ENCODE assay signal across 8 cellular contexts in the genomic region with DNA sequence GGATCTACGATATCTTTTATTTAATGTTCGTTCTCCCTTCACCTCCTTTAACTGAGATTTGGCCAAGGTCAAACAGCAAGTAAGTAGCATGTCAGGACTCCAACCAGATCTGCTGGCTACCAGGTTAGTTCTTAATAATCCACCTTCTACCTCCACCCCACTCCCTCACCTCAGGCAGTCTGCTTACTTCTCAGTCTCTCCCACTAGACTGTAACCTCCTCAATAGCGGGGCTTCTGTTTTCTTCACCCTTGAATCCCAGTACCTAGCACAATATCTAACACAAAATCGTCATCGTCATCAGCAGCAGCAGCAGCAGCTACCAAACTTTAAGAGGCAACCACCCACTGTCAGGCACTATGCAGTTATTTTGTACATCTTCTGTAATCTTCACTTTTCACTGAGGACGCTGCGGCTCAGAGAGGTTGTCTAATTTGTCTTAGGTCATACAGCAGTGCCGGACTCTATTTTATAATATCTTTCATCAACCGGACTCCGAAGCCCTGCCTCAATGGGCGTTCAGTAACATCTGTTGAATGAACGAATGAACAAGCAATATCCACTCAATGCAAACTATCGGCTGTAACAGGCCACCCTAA. TPM values are rescaled to one million over a fixed set of nuclear protein-coding genes. Genes with fewer than 3 reads are reported as not detected.
DNase-seq lines count a peak whose midpoint lies in the region; ATAC-seq and TF ChIP-seq lines count a peak whose summit lies in the region.

No MANE protein-coding gene starts in this region.

- intact Hi-C loops in activated B cell treated with CpG ODN at 0.5 μM for 24 hours (cut with micrococcal nuclease) = no loop called here

- H3K9me3 Mint-ChIP-seq in activated B cell treated with CpG ODN at 0.5 μM for 24 hours = peaks cover 4% of the 10 kb centered on the region
- no peaks in the 10 kb centered on the region for H3K9me3 Mint-ChIP-seq in stimulated activated memory B cell treated with anti-CD40 and anti-IgM and Interleukin-4, amounts not matched to agents 10 μg/mL and 1 μg/mL and 100 μg/mL, for 72 hours

- H3K9me3 ChIP-seq in iPS-15b (ENCODE audit: control insufficient read depth, insufficient read depth, low read length) = no peaks in the 10 kb centered on the region

- peaks cover 18% of the 10 kb centered on the region for H3K4me1 Mint-ChIP-seq in activated B cell treated with CpG ODN at 0.5 μM for 24 hours
- peaks cover 29% of the 10 kb centered on the region for H3K4me1 Mint-ChIP-seq in stimulated activated memory B cell treated with anti-CD40 and anti-IgM and Interleukin-4, amounts not matched to agents 10 μg/mL and 1 μg/mL and 100 μg/mL, for 72 hours

- H3K27me3 Mint-ChIP-seq in activated B cell treated with CpG ODN at 0.5 μM for 24 hours = peaks cover 25% of the 10 kb centered on the region
- peaks cover 20% of the 10 kb centered on the region for H3K27me3 Mint-ChIP-seq in stimulated activated memory B cell treated with anti-CD40 and anti-IgM and Interleukin-4, amounts not matched to agents 10 μg/mL and 1 μg/mL and 100 μg/mL, for 72 hours

- H3K27me3 ChIP-seq in iPS-15b (ENCODE audit: control insufficient read depth, insufficient read depth, low read length) = peaks cover 13% of the 10 kb centered on the region

- H3K4me3 ChIP-seq in iPS-15b (ENCODE audit: low read depth, low read length) = peak overlapping the region; percentile 82

- no peak for ATAC-seq in activated B cell treated with CpG ODN at 0.5 μM for 24 hours (ENCODE audit: low read depth)
- ATAC-seq in stimulated activated memory B cell treated with anti-CD40 and anti-IgM and Interleukin-4, amounts not matched to agents 10 μg/mL and 1 μg/mL and 100 μg/mL, for 72 hours = no peak
- no peak for ATAC-seq in GM18868 (IDR thresholded peaks at IDR 0.05; ENCODE audit: unreplicated experiment)

- H3K4me1 ChIP-seq in iPS-15b (ENCODE audit: control insufficient read depth, insufficient read depth, low read length) = peaks cover 7% of the 10 kb centered on the region

- H3K36me3 Mint-ChIP-seq in activated B cell treated with CpG ODN at 0.5 μM for 24 hours (ENCODE audit: low read depth) = peaks cover 3% of the 10 kb centered on the region
- H3K36me3 Mint-ChIP-seq in stimulated activated memory B cell treated with anti-CD40 and anti-IgM and Interleukin-4, amounts not matched to agents 10 μg/mL and 1 μg/mL and 100 μg/mL, for 72 hours = no peaks in the 10 kb centered on the region

- POLR2A ChIA-PET in activated B cell treated with CpG ODN at 0.5 μM for 24 hours (lab: Charles Lee) = interaction anchor here (0.6 kb wide), 1 partner anchor 369 kb away, joined by 4 read pairs; no protein-coding TSS in a partner anchor

- no peak for TF ChIP-seq CTCF in activated B cell treated with CpG ODN at 0.5 μM for 24 hours (IDR thresholded peaks at IDR 0.05)

- H3K9ac ChIP-seq in iPS-15b (ENCODE audit: low read depth, low read length) = peak overlapping the region; percentile 19

- H3K36me3 ChIP-seq in iPS-15b (ENCODE audit: control insufficient read depth, insufficient read depth, low read length) = no peaks in the 10 kb centered on the region

- H3K4me3 Mint-ChIP-seq in activated B cell treated with CpG ODN at 0.5 μM for 24 hours = peak overlapping the region; percentile 95
- peak overlapping the region; percentile 82 for H3K4me3 Mint-ChIP-seq in stimulated activated memory B cell treated with anti-CD40 and anti-IgM and Interleukin-4, amounts not matched to agents 10 μg/mL and 1 μg/mL and 100 μg/mL, for 72 hours

- DNase-seq in DMS79 treated with DMSO at 0.1 percent for 48 hours (lab: John Stamatoyannopoulos, UW) (peak; percentile 54), DMS79 (lab: John Stamatoyannopoulos, UW) (no peak), activated B cell treated with CpG ODN at 0.5 μM for 24 hours (no peak), A172 (ENCODE audit: low spot score) (no peak), glomerular visceral epithelial cell (ENCODE audit: extremely low spot score) (no peak)

- no peak overlapping the region for H3K27ac Mint-ChIP-seq in activated B cell treated with CpG ODN at 0.5 μM for 24 hours
- peak overlapping the region; percentile 46 for H3K27ac Mint-ChIP-seq in stimulated activated memory B cell treated with anti-CD40 and anti-IgM and Interleukin-4, amounts not matched to agents 10 μg/mL and 1 μg/mL and 100 μg/mL, for 72 hours

- CTCF ChIA-PET in activated B cell treated with CpG ODN at 0.5 μM for 24 hours (lab: Charles Lee) = no interaction called here

RNA-seq across cellular contexts. Expression of a gene that starts 0.9 kb away (rescaled TPM):
- 0.83 and 1.0 TPM in 2 replicates for total RNA-seq in activated B cell treated with CpG ODN at 0.5 μM for 24 hours
- total RNA-seq in A172 (2014; rRNA removed; shearing (Covaris generic)) = 8.7 and 8.9 TPM in 2 replicates
